28 cellular contexts compared by ENCODE assay signal in the genomic region with DNA sequence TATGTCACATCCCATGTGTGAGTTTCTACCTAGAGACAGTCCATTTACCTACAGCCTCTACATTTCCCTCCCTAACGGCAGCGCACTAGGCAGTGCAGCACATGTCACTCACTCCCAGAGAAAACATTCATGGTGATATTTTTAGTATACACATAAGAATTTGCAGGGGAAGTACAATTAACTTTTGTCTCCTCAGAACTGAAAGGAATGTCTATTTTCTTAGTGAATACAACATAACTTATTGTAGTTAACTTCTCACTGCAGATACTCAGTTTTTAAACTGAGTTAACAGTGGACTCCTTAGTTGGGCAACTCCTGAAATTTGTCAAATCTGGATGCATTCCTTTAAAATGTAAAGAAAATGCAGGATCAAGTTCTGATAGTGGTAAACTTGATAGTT. TPM values are rescaled to one million over a fixed set of nuclear protein-coding genes. Genes with fewer than 3 reads are reported as not detected.
DNase-seq lines count a peak whose midpoint lies in the region; ATAC-seq and TF ChIP-seq lines count a peak whose summit lies in the region.
"Had no signal": no experiment of that assay in that cellular context is flagged by ENCODE, and none has a peak within 500 bp of the region (broad histone marks: within the 10 kb centered on the region; RNA-seq: fewer than 3 reads in every experiment).

No MANE protein-coding gene starts in this region.

- H3K4me2 ChIP-seq in smooth muscle cell = no peak overlapping the region
- H3K4me2 ChIP-seq: A549 had no signal

- no peaks in the 10 kb centered on the region for H3K27me3 ChIP-seq in cardiac muscle cell
- H3K27me3 ChIP-seq in smooth muscle cell (ENCODE audit: low read depth) = no peaks in the 10 kb centered on the region
- no peaks in the 10 kb centered on the region for H3K27me3 ChIP-seq in MG63
- H3K27me3 ChIP-seq: esophagus squamous epithelium, testis had no signal

- H3K79me2 ChIP-seq in smooth muscle cell (ENCODE audit: low read depth) = peaks cover 10% of the 10 kb centered on the region

- H3K27ac ChIP-seq in cardiac muscle cell (peak overlapping the region; percentile 64), smooth muscle cell (ENCODE audit: low read depth) (peak overlapping the region; percentile 10)
- H3K27ac ChIP-seq: A549, esophagus squamous epithelium, testis, VCaP had no signal

- DNase-seq in cardiac muscle cell (ENCODE audit: low read depth in 1 of 2, low spot score in 1 of 2) = no peak
- DNase-seq in left cardiac atrium = no peak
- no peak for DNase-seq in T-helper 17 cell
- DNase-seq in glutamatergic neuron = no peak
- no peak for DNase-seq in smooth muscle cell (lab: John Stamatoyannopoulos, UW; ENCODE audit: unreplicated experiment)
- DNase-seq in MG63 = no peak
- DNase-seq in NCI-H446 treated with DMSO at 0.1 percent for 48 hours (lab: John Stamatoyannopoulos, UW) = no peak
- no peak for DNase-seq in NCI-H2227 treated with DMSO at 0.1 percent for 48 hours (lab: John Stamatoyannopoulos, UW)
- DNase-seq: activated CD8-positive, alpha-beta memory T cell treated with anti-CD3 and anti-CD28 coated beads, Interleukin-2, amount 50 U/mL, for 48 hours; activated gamma-delta T cell treated with Interleukin-2 at 50 U/mL for 16 hours; anterior cingulate cortex; cerebellar nuclear complex; DMS 273 treated with DMSO at 0.1 percent for 48 hours; effector memory CD4-positive, alpha-beta T cell; esophagus squamous epithelium; GDM1; IMR-90; NCI-H2171 treated with DMSO at 0.1 percent for 48 hours; occipital lobe; right cardiac atrium; stimulated activated CD8-positive, alpha-beta memory T cell treated with anti-CD3 and anti-CD28 coated beads, Interleukin-4, amount 100 ng/mL, for 48 hours; testis had no signal

- peaks cover 15% of the 10 kb centered on the region for H3K9me3 Mint-ChIP-seq in glutamatergic neuron (ENCODE audit: unreplicated experiment)
- H3K9me3 Mint-ChIP-seq: T-helper 1 cell treated with Interleukin-12 subunit alpha and Interleukin-12 subunit beta and Interleukin-4 antibody, amounts not matched to agents 30 μg/mL and 1 μg/mL, for 36 hours had no signal

- H3K27me3 Mint-ChIP-seq in T-helper 17 cell (peaks cover 4% of the 10 kb centered on the region), glutamatergic neuron (ENCODE audit: unreplicated experiment) (peaks cover 17% of the 10 kb centered on the region)

- 94% methylated on average over 2 of the region's 2 CpGs for WGBS in smooth muscle cell (ENCODE audit: low lambda C conversion rate)

- peaks cover 59% of the 10 kb centered on the region for H4K20me1 ChIP-seq in smooth muscle cell (ENCODE audit: low read depth)

- H3K36me3 ChIP-seq in cardiac muscle cell (peaks cover 33% of the 10 kb centered on the region), smooth muscle cell (ENCODE audit: low read depth) (peaks cover 10% of the 10 kb centered on the region), MG63 (peaks cover 27% of the 10 kb centered on the region)

- no peak overlapping the region for H3K9ac ChIP-seq in smooth muscle cell (ENCODE audit: low read depth)

- H3K4me3 ChIP-seq in cardiac muscle cell (no peak overlapping the region), smooth muscle cell (no peak overlapping the region), MG63 (no peak overlapping the region)
- H3K4me3 ChIP-seq: A549, esophagus squamous epithelium, testis had no signal

- no peak overlapping the region for H2AFZ ChIP-seq in smooth muscle cell (ENCODE audit: low read depth)

- intact Hi-C loops in left cardiac atrium (cut with DNase I) = loop anchor here in 1 of 2 donors (5.0 kb wide), 1 partner anchor 42 kb away; no protein-coding TSS in a partner anchor

- H3K4me1 ChIP-seq in cardiac muscle cell (ENCODE audit: low read depth) (peaks cover 10% of the 10 kb centered on the region), smooth muscle cell (ENCODE audit: low read depth) (peaks cover 21% of the 10 kb centered on the region)

- H3K4me3 Mint-ChIP-seq in T-helper 17 cell = no peak overlapping the region
- peak overlapping the region; percentile 31 for H3K4me3 Mint-ChIP-seq in glutamatergic neuron (ENCODE audit: unreplicated experiment)
- H3K4me3 Mint-ChIP-seq: T-helper 1 cell treated with Interleukin-12 subunit alpha and Interleukin-12 subunit beta and Interleukin-4 antibody, amounts not matched to agents 30 μg/mL and 1 μg/mL, for 36 hours had no signal

- H3F3A ChIP-seq in smooth muscle cell (ENCODE audit: low read depth) = peaks cover 19% of the 10 kb centered on the region

- H3K9me3 ChIP-seq in cardiac muscle cell (ENCODE audit: low read depth) = no peaks in the 10 kb centered on the region
- no peaks in the 10 kb centered on the region for H3K9me3 ChIP-seq in T-helper 17 cell (ENCODE audit: control insufficient read depth, low read length, poor library complexity, severe bottlenecking)
- no peaks in the 10 kb centered on the region for H3K9me3 ChIP-seq in smooth muscle cell (replicated peaks; ENCODE audit: low read depth)
- no peaks in the 10 kb centered on the region for H3K9me3 ChIP-seq in MG63
- H3K9me3 ChIP-seq: A549, esophagus squamous epithelium, testis had no signal

- ATAC-seq in left cardiac atrium (no peak), T-helper 17 cell (no peak)
- ATAC-seq: A549, right cardiac atrium had no signal

- H3K27ac Mint-ChIP-seq in T-helper 17 cell (peak overlapping the region; percentile 16), glutamatergic neuron (ENCODE audit: unreplicated experiment) (peak overlapping the region; percentile 60)
- H3K27ac Mint-ChIP-seq: T-helper 1 cell treated with Interleukin-12 subunit alpha and Interleukin-12 subunit beta and Interleukin-4 antibody, amounts not matched to agents 30 μg/mL and 1 μg/mL, for 36 hours had no signal

- TF ChIP-seq CTCF in cardiac muscle cell (IDR thresholded peaks at IDR 0.05; ENCODE audit: low read depth, low read length) (no peak), glutamatergic neuron (IDR thresholded peaks at IDR 0.05; ENCODE audit: partially characterized antibody, unreplicated experiment) (no peak), smooth muscle cell (IDR thresholded peaks at IDR 0.05; ENCODE audit: borderline replicate concordance, insufficient read depth, poor library complexity, severe bottlenecking) (no peak)

- H3K4me1 Mint-ChIP-seq in T-helper 17 cell (peaks cover 23% of the 10 kb centered on the region), glutamatergic neuron (ENCODE audit: low read depth, unreplicated experiment) (peaks cover 29% of the 10 kb centered on the region)

- H3K36me3 Mint-ChIP-seq in T-helper 17 cell (ENCODE audit: low read depth) (peaks cover 8% of the 10 kb centered on the region), glutamatergic neuron (ENCODE audit: unreplicated experiment) (peaks cover 8% of the 10 kb centered on the region)

RNA-seq across cellular contexts. Expression of gene ZBTB47, which starts 4.5 kb away (rescaled TPM):
- total RNA-seq in cardiac muscle cell (20.0 and 30.1 TPM in 2 replicates), left cardiac atrium (100 to 1,000 TPM in 1 of 2 donors, 10 to 100 TPM in 1; 68.5 to 108 TPM), T-helper 17 cell (1 to 10 TPM in 1 of 2 donors, under 1 TPM in 1; 0.89 to 1.1 TPM), glutamatergic neuron (ENCODE audit: unreplicated experiment) (9.7 TPM), smooth muscle cell (6.5 and 7.7 TPM in 2 replicates)
- polyA plus RNA-seq in cardiac muscle cell (4.1 and 5.4 TPM in 2 replicates), smooth muscle cell (4.6 TPM in 2 replicates)
- total RNA-seq in MG63 (2014; rRNA removed; shearing (Covaris generic); ENCODE audit: low replicate concordance) = 11.7 and 22.7 TPM in 2 replicates

RNA-seq across cellular contexts. Expression of gene KLHL40, which starts 36.3 kb away (rescaled TPM):
- total RNA-seq in cardiac muscle cell (0.14 and 0.39 TPM in 2 replicates), left cardiac atrium (under 1 TPM in 1 of 2 donors, not detected in 1; 0.86 TPM), T-helper 17 cell (not detected), glutamatergic neuron (ENCODE audit: unreplicated experiment) (0.44 TPM), smooth muscle cell (not detected in 2 replicates)
- polyA plus RNA-seq in cardiac muscle cell (0.39 and 0.66 TPM in 2 replicates), smooth muscle cell (not detected in 2 replicates)
- not detected in 2 replicates for total RNA-seq in MG63 (2014; rRNA removed; shearing (Covaris generic); ENCODE audit: low replicate concordance)
- total RNA-seq: esophagus squamous epithelium, IMR-90, MCF 10A, mononuclear cell, occipital lobe had no signal
- polyA plus RNA-seq: A549, BJ, IMR-90 had no signal

RNA-seq across cellular contexts. Expression of gene NKTR, which starts 48.5 kb away (rescaled TPM):
- total RNA-seq in cardiac muscle cell (24.6 and 75.3 TPM in 2 replicates), left cardiac atrium (10 to 100 TPM; 26.5 to 35.9 TPM), T-helper 17 cell (100 to 1,000 TPM; 240 to 241 TPM), glutamatergic neuron (ENCODE audit: unreplicated experiment) (196 TPM), smooth muscle cell (91.3 and 113 TPM in 2 replicates)
- polyA plus RNA-seq in cardiac muscle cell (50.5 and 79.5 TPM in 2 replicates), smooth muscle cell (37.1 and 82.3 TPM in 2 replicates)
- total RNA-seq in MG63 (2014; rRNA removed; shearing (Covaris generic); ENCODE audit: low replicate concordance) = 4.4 and 4.8 TPM in 2 replicates

RNA-seq across cellular contexts. Expression of gene HHATL, which starts 53.6 kb away (rescaled TPM):
- 4.6 and 7.8 TPM in 2 replicates for total RNA-seq in cardiac muscle cell
- 8.1 and 17.4 TPM in 2 replicates for polyA plus RNA-seq in cardiac muscle cell
- total RNA-seq in left cardiac atrium = 100 to 1,000 TPM; 431 to 706 TPM
- total RNA-seq in T-helper 17 cell = not detected
- total RNA-seq in glutamatergic neuron (ENCODE audit: unreplicated experiment) = 7.6 TPM
- not detected in 2 replicates for total RNA-seq in smooth muscle cell
- not detected in 2 replicates for polyA plus RNA-seq in smooth muscle cell
- total RNA-seq in MG63 (2014; rRNA removed; shearing (Covaris generic); ENCODE audit: low replicate concordance) = not detected in 2 replicates
- total RNA-seq: esophagus squamous epithelium, IMR-90, MCF 10A, mononuclear cell, occipital lobe had no signal
- polyA plus RNA-seq: A549, BJ, IMR-90 had no signal

RNA-seq across cellular contexts. Expression of gene SS18L2, which starts 58.3 kb away (rescaled TPM):
- total RNA-seq in cardiac muscle cell = 8.9 and 9.7 TPM in 2 replicates
- 33.2 and 49.7 TPM in 2 replicates for polyA plus RNA-seq in cardiac muscle cell
- total RNA-seq in left cardiac atrium = 10 to 100 TPM; 13.4 to 14.1 TPM
- total RNA-seq in T-helper 17 cell = 10 to 100 TPM; 42.7 to 49.1 TPM
- 38.9 TPM for total RNA-seq in glutamatergic neuron (ENCODE audit: unreplicated experiment)
- 24.5 and 54.2 TPM in 2 replicates for total RNA-seq in smooth muscle cell
- 38.7 and 38.8 TPM in 2 replicates for polyA plus RNA-seq in smooth muscle cell
- 11.2 and 14.6 TPM in 2 replicates for total RNA-seq in MG63 (2014; rRNA removed; shearing (Covaris generic); ENCODE audit: low replicate concordance)
